In genomic region chr16:88509749-88510069, GRCh38 we compare ENCODE assay signal across 16 cellular contexts.
"Had no signal": no experiment of that assay in that cellular context is flagged by ENCODE, and none has a peak within 500 bp of the region (broad histone marks: within the 10 kb centered on the region; RNA-seq: fewer than 3 reads in every experiment).

No MANE protein-coding gene starts in this region.

- H3K4me1 ChIP-seq: tibial nerve had no signal

- H3K4me3 ChIP-seq: esophagus muscularis mucosa, mucosa of descending colon, tibial nerve had no signal

- FAIRE-seq: islet of Langerhans had no signal

- ATAC-seq: activated naive CD4-positive, alpha-beta T cell treated with anti-CD3 and anti-CD28 coated beads, Interleukin-2, amount 50 U/mL, for 72 hours; left lobe of liver had no signal

- H3K27ac ChIP-seq: brain microvascular endothelial cell, esophagus muscularis mucosa, tibial nerve had no signal

- DNase-seq: activated CD4-positive, alpha-beta T cell treated with anti-CD3 and anti-CD28 coated beads, Interleukin-2, amount 50 U/mL, for 4 hours; activated CD4-positive, CD25-positive, alpha-beta regulatory T cell treated with anti-CD3 and anti-CD28 coated beads, Interleukin-2, amount 50 U/mL, for 72 hours; activated T-cell treated with anti-CD3 and anti-CD28 coated beads, Interleukin-2, amount 50 U/mL, for 1 hour; amygdala; brain microvascular endothelial cell; cerebellar nuclear complex; dermis blood vessel endothelial cell; head of caudate nucleus; stimulated activated CD4-positive, alpha-beta T cell treated with anti-CD3 and anti-CD28 coated beads, Interleukin-15, amount 100 ng/mL, for 24 hours; SW 1271 had no signal

- H3K9me3 ChIP-seq: esophagus muscularis mucosa, mucosa of descending colon, tibial nerve had no signal

- H3K27me3 ChIP-seq: brain microvascular endothelial cell had no signal

- H3K36me3 ChIP-seq: brain microvascular endothelial cell, esophagus muscularis mucosa, tibial nerve had no signal
